18 cellular contexts compared by ENCODE assay signal in the genomic region with DNA sequence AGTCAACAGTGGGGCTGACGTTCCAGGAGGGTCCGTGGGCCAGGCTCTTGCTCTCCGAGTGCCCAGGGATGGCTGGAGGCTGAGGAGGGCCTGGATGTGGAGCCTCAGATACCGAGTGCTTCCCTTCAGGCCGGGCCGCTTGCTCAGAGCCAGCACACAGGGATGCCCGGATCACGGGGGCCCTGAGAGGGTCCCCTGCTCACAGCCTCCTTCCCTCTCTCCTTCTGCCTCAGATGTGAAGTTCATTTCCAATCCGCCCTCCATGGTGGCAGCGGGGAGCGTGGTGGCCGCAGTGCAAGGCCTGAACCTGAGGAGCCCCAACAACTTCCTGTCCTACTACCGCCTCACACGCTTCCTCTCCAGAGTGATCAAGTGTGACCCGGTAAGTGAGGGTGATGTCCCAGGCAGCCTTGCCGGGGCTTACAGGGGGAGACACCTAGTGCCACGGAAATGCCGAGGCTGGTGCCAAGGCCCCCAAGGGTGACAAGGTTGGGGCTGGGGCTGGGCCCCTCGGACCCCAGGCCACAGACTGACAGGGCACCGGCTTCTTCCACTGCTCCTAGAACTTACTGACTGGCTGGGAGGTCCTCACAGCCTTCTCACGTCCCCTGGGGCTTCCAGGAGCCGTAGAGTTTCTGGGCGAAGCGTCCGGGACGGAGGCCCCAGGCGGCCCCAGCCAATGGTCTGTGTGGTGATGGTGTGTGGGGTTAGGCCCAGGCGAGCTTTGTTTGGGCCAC. TPM values are rescaled to one million over a fixed set of nuclear protein-coding genes. Genes with fewer than 3 reads are reported as not detected.
DNase-seq lines count a peak whose midpoint lies in the region; ATAC-seq, FAIRE-seq and TF ChIP-seq lines count a peak whose summit lies in the region.
"Had no signal": no experiment of that assay in that cellular context is flagged by ENCODE, and none has a peak within 500 bp of the region (broad histone marks: within the 10 kb centered on the region; RNA-seq: fewer than 3 reads in every experiment).

No MANE protein-coding gene starts in this region.

- peaks cover 75% of the 10 kb centered on the region for H3K79me2 ChIP-seq in fibroblast of lung (ENCODE audit: control insufficient read depth, insufficient read depth, low read length)

- intact Hi-C loops in spleen (cut with DNase I; ENCODE audit: low total_unique reads): no loop called here
- intact Hi-C loops in cardiac septum (cut with DNase I): loop anchor here (10.0 kb wide), 1 partner anchor 743 kb away; the partner anchor contains the start of genes IGHMBP2 and MRPL21

- TF ChIP-seq CTCF in fibroblast of lung (conservative IDR thresholded peaks at IDR 0.05 in 1 of 2, IDR thresholded peaks at IDR 0.05 in 1 of 2; ENCODE audit: low read depth in 1 of 2, low read length in 2 of 2) (no peak), spleen (IDR thresholded peaks at IDR 0.05 in 8 of 11, conservative IDR thresholded peaks at IDR 0.05 in 3 of 11) (no peak), brain microvascular endothelial cell (IDR thresholded peaks at IDR 0.05; ENCODE audit: low read depth, low read length, missing control alignments) (no peak)

- H3K9me3 ChIP-seq in SJSA1 (replicated peaks) (no peaks in the 10 kb centered on the region), fibroblast of lung (ENCODE audit: control insufficient read depth, insufficient read depth, low read depth, low read length) (no peaks in the 10 kb centered on the region), spleen (no peaks in the 10 kb centered on the region)

- no peak for TF ChIP-seq POLR2A in GM12891 (IDR thresholded peaks at IDR 0.05; ENCODE audit: low read depth, low read length)
- TF ChIP-seq POLR2A in spleen (IDR thresholded peaks at IDR 0.05): no peak

- no peak overlapping the region for H2AFZ ChIP-seq in fibroblast of lung (ENCODE audit: low read length)
- H2AFZ ChIP-seq: hepatocyte had no signal

- H3K4me3 ChIP-seq in SJSA1 (no peak overlapping the region), fibroblast of lung (replicated peaks in 1 of 4; ENCODE audit: control extremely low read depth in 1 of 4, insufficient read depth in 1 of 4, low read depth in 3 of 4, low read length in 4 of 4) (no peak overlapping the region), spleen (no peak overlapping the region), brain microvascular endothelial cell (ENCODE audit: low read depth, low read length) (no peak overlapping the region)
- H3K4me3 ChIP-seq: hepatocyte had no signal

- no peak for DNase-seq in GM12891 (ENCODE audit: insufficient read length, low spot score)
- peak; percentile 56 to 77 for DNase-seq in SJSA1 (ENCODE audit: low read depth in 1 of 2, low spot score in 2 of 2)
- DNase-seq in fibroblast of lung (ENCODE audit: low read depth in 2 of 2): no peak
- DNase-seq in spleen: peak; percentile 76
- no peak for DNase-seq in cardiac septum (ENCODE audit: low spot score)
- DNase-seq in NOMO-1 (lab: John Stamatoyannopoulos, UW; ENCODE audit: unreplicated experiment in 2 of 2): no peak
- no peak for DNase-seq in brain microvascular endothelial cell
- DNase-seq: activated CD4-positive, alpha-beta T cell treated with anti-CD3 and anti-CD28 coated beads for 4 hours; activated naive CD4-positive, alpha-beta T cell treated with Interleukin-2 at 50 U/mL for 16 hours; DMS79; GOT3; NCI-H69; substantia nigra had no signal

- H3K27ac ChIP-seq in SJSA1: peak overlapping the region; percentile 18; the same call in 1 of the 2 replicates
- H3K27ac ChIP-seq in fibroblast of lung (ENCODE audit: insufficient read depth, low read length): peak overlapping the region; percentile 13
- H3K27ac ChIP-seq in spleen: peak overlapping the region in 2 of 8 donors; percentile 2 to 5
- H3K27ac ChIP-seq in brain microvascular endothelial cell: no peak overlapping the region
- H3K27ac ChIP-seq: hepatocyte had no signal

- no peak overlapping the region for H3K9ac ChIP-seq in fibroblast of lung (ENCODE audit: insufficient read depth, low read length)

- ATAC-seq in GM18858 (IDR thresholded peaks at IDR 0.05; ENCODE audit: unreplicated experiment): no peak

- peaks cover 2% of the 10 kb centered on the region for H4K20me1 ChIP-seq in fibroblast of lung (ENCODE audit: control insufficient read depth, extremely low read depth, insufficient read depth, low read length)

- peaks cover 67% of the 10 kb centered on the region for H3K4me1 ChIP-seq in SJSA1 (replicated peaks)
- peaks cover 13% of the 10 kb centered on the region for H3K4me1 ChIP-seq in fibroblast of lung (ENCODE audit: control insufficient read depth, extremely low read depth, insufficient read depth, low read length)
- peaks cover 15 to 68% (median 32%) of the 10 kb centered on the region in 6 donors for H3K4me1 ChIP-seq in spleen

- in situ Hi-C loops in brain microvascular endothelial cell (cut with HindIII; ENCODE audit: low pct_ligation_motif_present, low sequenced_read_pairs): no loop called here

- peaks cover 100% of the 10 kb centered on the region for H3K36me3 ChIP-seq in SJSA1
- peaks cover 68% of the 10 kb centered on the region for H3K36me3 ChIP-seq in fibroblast of lung (ENCODE audit: control insufficient read depth, insufficient read depth, low read length)
- H3K36me3 ChIP-seq in spleen: peaks cover 0 to 97% (median 33%) of the 10 kb centered on the region in 6 donors
- H3K36me3 ChIP-seq in brain microvascular endothelial cell (replicated peaks): peaks cover 93% of the 10 kb centered on the region

- FAIRE-seq in GM12891 (lab: Jason Lieb, UNC): no peak

- no peaks in the 10 kb centered on the region for H3K27me3 ChIP-seq in SJSA1 (replicated peaks)
- no peaks in the 10 kb centered on the region for H3K27me3 ChIP-seq in fibroblast of lung (ENCODE audit: control insufficient read depth, insufficient read depth, low read length)
- peaks cover 0 to 12% (median 0%) of the 10 kb centered on the region in 7 donors for H3K27me3 ChIP-seq in spleen (replicated peaks in 1 of 7)
- no peaks in the 10 kb centered on the region for H3K27me3 ChIP-seq in brain microvascular endothelial cell (replicated peaks)
- H3K27me3 ChIP-seq: hepatocyte had no signal

- WGBS in spleen, 5 donors: 55 to 78% (median 67%) methylated on average over 23 to 28 of the region's 28 CpGs

- H3K4me2 ChIP-seq in fibroblast of lung (ENCODE audit: extremely low read depth, insufficient read depth, low read length): no peak overlapping the region
- H3K4me2 ChIP-seq: hepatocyte had no signal

TF ChIP-seq in GM12891, 5 proteins besides CTCF, POLR2A, EP300 and RAD21:
- TF ChIP-seq POLR2AphosphoS5 (IDR thresholded peaks at IDR 0.05; ENCODE audit: low read depth, low read length) (no peak), SPI1 (IDR thresholded peaks at IDR 0.05; ENCODE audit: low read depth, low read length) (peak; percentile 18; the same call in 1 of the 2 replicates), PAX5 (IDR thresholded peaks at IDR 0.05; ENCODE audit: insufficient read depth, low read length, severe bottlenecking) (no peak), TAF1 (IDR thresholded peaks at IDR 0.05; ENCODE audit: low read depth, low read length) (no peak), POU2F2 (IDR thresholded peaks at IDR 0.05; ENCODE audit: low read depth, low read length) (no peak)
TF ChIP-seq in GM12891: peak in this region for 1.

RNA-seq across cellular contexts. Expression of gene CCND1, which starts 7.0 kb away (rescaled TPM):
- polyA plus RNA-seq in GM12891 (2012; ENCODE audit: low read depth, missing spikeins): 8.9 TPM
- 579 and 793 TPM in 2 replicates for total RNA-seq in SJSA1 (2014; rRNA removed; shearing (Covaris generic))
- total RNA-seq in fibroblast of lung: 127 and 548 TPM in 2 replicates
- 322 and 523 TPM in 2 replicates for polyA plus RNA-seq in fibroblast of lung
- 342 and 554 TPM in 2 replicates for polyA plus RNA-seq in fibroblast of lung (2012)
- 590 and 1,076 TPM in 2 replicates for polyA minus RNA-seq in fibroblast of lung (ENCODE audit: low replicate concordance)
- 10 to 100 TPM; 14.3 to 96.6 (median 60.5) TPM for total RNA-seq in spleen
- 10 to 100 TPM in 1 of 3 donors, 1 to 10 TPM in 2; 4.3 to 22.7 (median 6.4) TPM for polyA plus RNA-seq in spleen
- 258 TPM for total RNA-seq in cardiac septum
- polyA plus RNA-seq: CD14-positive monocyte had no signal

RNA-seq across cellular contexts. Expression of gene LTO1, which starts 27.2 kb away (rescaled TPM):
- polyA plus RNA-seq in GM12891 (2012; ENCODE audit: low read depth, missing spikeins): 9.9 TPM
- total RNA-seq in SJSA1 (2014; rRNA removed; shearing (Covaris generic)): 54.7 and 78.1 TPM in 2 replicates
- total RNA-seq in fibroblast of lung: 20.3 and 25.4 TPM in 2 replicates
- polyA plus RNA-seq in fibroblast of lung: 18.1 and 19.5 TPM in 2 replicates
- polyA plus RNA-seq in fibroblast of lung (2012): 14.2 and 15.0 TPM in 2 replicates
- 4.1 and 5.0 TPM in 2 replicates for polyA minus RNA-seq in fibroblast of lung (ENCODE audit: low replicate concordance)
- 10 to 100 TPM; 21.0 to 41.4 (median 31.3) TPM for total RNA-seq in spleen
- 10 to 100 TPM; 17.5 to 32.3 (median 30.8) TPM for polyA plus RNA-seq in spleen
- 11.8 TPM for total RNA-seq in cardiac septum

RNA-seq across cellular contexts. Expression of gene FGF19, which starts 55.9 kb away (rescaled TPM):
- not detected for polyA plus RNA-seq in GM12891 (2012; ENCODE audit: low read depth, missing spikeins)
- 3.0 and 10.3 TPM in 2 replicates for total RNA-seq in SJSA1 (2014; rRNA removed; shearing (Covaris generic))
- total RNA-seq in fibroblast of lung: not detected in 2 replicates
- not detected in 2 replicates for polyA plus RNA-seq in fibroblast of lung
- not detected in 2 replicates for polyA plus RNA-seq in fibroblast of lung (2012)
- not detected in 2 replicates for polyA minus RNA-seq in fibroblast of lung (ENCODE audit: low replicate concordance)
- total RNA-seq in spleen: not detected
- not detected for polyA plus RNA-seq in spleen
- total RNA-seq in cardiac septum: not detected
- total RNA-seq: dermis microvascular lymphatic vessel endothelial cell, pulmonary artery endothelial cell had no signal
- polyA plus RNA-seq: CD14-positive monocyte, hepatocyte had no signal

Comparison
In these comparisons a context has a peak if more than half of its experiments do, and no peak if none do; other contexts are left out.
1. DNase-seq: peak in SJSA1 (2 of 2) and spleen (single experiment); none in GM12891 (single experiment), fibroblast of lung (0 of 2), cardiac septum (single experiment), NOMO-1 (0 of 2) and brain microvascular endothelial cell (single experiment).